ENCODE assay signal across 1 cellular context in the genomic region with DNA sequence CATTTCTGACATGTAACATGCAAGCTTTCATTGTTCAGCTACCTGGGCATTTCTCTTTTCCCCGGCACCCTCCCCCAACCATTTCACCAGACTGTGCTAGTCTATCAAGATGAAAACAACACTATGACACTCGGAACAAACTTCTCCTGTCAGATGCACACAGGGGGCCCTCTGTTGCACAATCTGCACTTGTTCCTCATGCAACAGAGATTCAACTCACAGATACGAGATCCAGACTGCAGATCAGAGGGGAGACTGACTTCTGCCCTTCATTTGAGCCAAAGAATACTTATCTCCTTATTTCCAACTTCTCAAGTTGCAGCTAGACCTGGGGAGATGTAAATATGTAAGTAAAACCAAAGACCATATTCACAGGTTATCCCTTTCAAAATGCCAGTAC.
TF ChIP-seq lines count a peak whose summit lies in the region.

No MANE protein-coding gene starts in this region.

TF ChIP-seq in HepG2, 621 proteins besides CTCF, POLR2A, EP300 and RAD21 (continued from another document and continues in another):
- TF ChIP-seq MBNL3 (CRISPR knock-in tag; conservative IDR thresholded peaks at IDR 0.05): no peak
- TF ChIP-seq ZSCAN20 (CRISPR knock-in tag; IDR thresholded peaks at IDR 0.05; ENCODE audit: borderline replicate concordance): no peak
- TF ChIP-seq, protein P1, sequence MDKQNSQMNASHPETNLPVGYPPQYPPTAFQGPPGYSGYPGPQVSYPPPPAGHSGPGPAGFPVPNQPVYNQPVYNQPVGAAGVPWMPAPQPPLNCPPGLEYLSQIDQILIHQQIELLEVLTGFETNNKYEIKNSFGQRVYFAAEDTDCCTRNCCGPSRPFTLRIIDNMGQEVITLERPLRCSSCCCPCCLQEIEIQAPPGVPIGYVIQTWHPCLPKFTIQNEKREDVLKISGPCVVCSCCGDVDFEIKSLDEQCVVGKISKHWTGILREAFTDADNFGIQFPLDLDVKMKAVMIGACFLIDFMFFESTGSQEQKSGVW (CRISPR knock-in tag; IDR thresholded peaks at IDR 0.05; ENCODE audit: borderline replicate concordance): no peak
- no peak for TF ChIP-seq NCOA5 (CRISPR knock-in tag; IDR thresholded peaks at IDR 0.05)
- TF ChIP-seq, protein P2, sequence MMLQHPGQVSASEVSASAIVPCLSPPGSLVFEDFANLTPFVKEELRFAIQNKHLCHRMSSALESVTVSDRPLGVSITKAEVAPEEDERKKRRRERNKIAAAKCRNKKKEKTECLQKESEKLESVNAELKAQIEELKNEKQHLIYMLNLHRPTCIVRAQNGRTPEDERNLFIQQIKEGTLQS (CRISPR knock-in tag; IDR thresholded peaks at IDR 0.05): no peak
- TF ChIP-seq, protein P3, sequence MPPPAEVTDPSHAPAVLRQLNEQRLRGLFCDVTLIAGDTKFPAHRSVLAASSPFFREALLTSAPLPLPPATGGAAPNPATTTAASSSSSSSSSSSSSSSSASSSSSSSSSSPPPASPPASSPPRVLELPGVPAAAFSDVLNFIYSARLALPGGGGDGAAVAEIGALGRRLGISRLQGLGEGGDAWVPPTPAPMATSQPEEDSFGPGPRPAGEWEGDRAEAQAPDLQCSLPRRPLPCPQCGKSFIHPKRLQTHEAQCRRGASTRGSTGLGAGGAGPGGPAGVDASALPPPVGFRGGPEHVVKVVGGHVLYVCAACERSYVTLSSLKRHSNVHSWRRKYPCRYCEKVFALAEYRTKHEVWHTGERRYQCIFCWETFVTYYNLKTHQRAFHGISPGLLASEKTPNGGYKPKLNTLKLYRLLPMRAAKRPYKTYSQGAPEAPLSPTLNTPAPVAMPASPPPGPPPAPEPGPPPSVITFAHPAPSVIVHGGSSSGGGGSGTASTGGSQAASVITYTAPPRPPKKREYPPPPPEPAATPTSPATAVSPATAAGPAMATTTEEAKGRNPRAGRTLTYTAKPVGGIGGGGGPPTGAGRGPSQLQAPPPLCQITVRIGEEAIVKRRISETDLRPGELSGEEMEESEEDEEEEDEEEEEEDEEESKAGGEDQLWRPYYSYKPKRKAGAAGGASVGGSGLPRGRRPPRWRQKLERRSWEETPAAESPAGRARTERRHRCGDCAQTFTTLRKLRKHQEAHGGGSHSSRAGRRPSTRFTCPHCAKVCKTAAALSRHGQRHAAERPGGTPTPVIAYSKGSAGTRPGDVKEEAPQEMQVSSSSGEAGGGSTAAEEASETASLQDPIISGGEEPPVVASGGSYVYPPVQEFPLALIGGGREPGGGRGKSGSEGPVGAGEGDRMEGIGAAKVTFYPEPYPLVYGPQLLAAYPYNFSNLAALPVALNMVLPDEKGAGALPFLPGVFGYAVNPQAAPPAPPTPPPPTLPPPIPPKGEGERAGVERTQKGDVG (CRISPR knock-in tag; IDR thresholded peaks at IDR 0.05; ENCODE audit: borderline replicate concordance): no peak
- no peak for TF ChIP-seq HOXD1 (CRISPR knock-in tag; IDR thresholded peaks at IDR 0.05)
- TF ChIP-seq, protein P4, sequence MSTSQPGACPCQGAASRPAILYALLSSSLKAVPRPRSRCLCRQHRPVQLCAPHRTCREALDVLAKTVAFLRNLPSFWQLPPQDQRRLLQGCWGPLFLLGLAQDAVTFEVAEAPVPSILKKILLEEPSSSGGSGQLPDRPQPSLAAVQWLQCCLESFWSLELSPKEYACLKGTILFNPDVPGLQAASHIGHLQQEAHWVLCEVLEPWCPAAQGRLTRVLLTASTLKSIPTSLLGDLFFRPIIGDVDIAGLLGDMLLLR (CRISPR knock-in tag; IDR thresholded peaks at IDR 0.05): no peak
- TF ChIP-seq, protein P5, sequence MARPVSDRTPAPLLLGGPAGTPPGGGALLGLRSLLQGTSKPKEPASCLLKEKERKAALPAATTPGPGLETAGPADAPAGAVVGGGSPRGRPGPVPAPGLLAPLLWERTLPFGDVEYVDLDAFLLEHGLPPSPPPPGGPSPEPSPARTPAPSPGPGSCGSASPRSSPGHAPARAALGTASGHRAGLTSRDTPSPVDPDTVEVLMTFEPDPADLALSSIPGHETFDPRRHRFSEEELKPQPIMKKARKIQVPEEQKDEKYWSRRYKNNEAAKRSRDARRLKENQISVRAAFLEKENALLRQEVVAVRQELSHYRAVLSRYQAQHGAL (CRISPR knock-in tag; IDR thresholded peaks at IDR 0.05; ENCODE audit: not compliant biosample characterization): no peak
- peak; percentile 88 for TF ChIP-seq NCOA2 (CRISPR knock-in tag; IDR thresholded peaks at IDR 0.05)
- peak; percentile 76; the same call in 1 of the 2 replicates for TF ChIP-seq ZNF614 (CRISPR knock-in tag; IDR thresholded peaks at IDR 0.05; ENCODE audit: borderline replicate concordance)
- TF ChIP-seq SOX13 (IDR thresholded peaks at IDR 0.05): peak; percentile 59; the same call in 1 of the 2 replicates
- peak in 1 of 2 experiments; percentile 90; a peak in 2 of 4 replicates for TF ChIP-seq SOX13 (CRISPR knock-in tag; conservative IDR thresholded peaks at IDR 0.05 in 1 of 2, IDR thresholded peaks at IDR 0.05 in 1 of 2)
- TF ChIP-seq ZIK1 (CRISPR knock-in tag; IDR thresholded peaks at IDR 0.05; ENCODE audit: borderline replicate concordance, low read depth): no peak
- TF ChIP-seq, protein P6, sequence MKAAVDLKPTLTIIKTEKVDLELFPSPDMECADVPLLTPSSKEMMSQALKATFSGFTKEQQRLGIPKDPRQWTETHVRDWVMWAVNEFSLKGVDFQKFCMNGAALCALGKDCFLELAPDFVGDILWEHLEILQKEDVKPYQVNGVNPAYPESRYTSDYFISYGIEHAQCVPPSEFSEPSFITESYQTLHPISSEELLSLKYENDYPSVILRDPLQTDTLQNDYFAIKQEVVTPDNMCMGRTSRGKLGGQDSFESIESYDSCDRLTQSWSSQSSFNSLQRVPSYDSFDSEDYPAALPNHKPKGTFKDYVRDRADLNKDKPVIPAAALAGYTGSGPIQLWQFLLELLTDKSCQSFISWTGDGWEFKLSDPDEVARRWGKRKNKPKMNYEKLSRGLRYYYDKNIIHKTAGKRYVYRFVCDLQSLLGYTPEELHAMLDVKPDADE (CRISPR knock-in tag; IDR thresholded peaks at IDR 0.05): no peak
- peak; percentile 97 for TF ChIP-seq CEBPG (CRISPR knock-in tag; IDR thresholded peaks at IDR 0.05)
- TF ChIP-seq ZNF530 (CRISPR knock-in tag; IDR thresholded peaks at IDR 0.05; ENCODE audit: low read depth): no peak
- no peak for TF ChIP-seq ZNF382 (CRISPR knock-in tag; IDR thresholded peaks at IDR 0.05; ENCODE audit: borderline replicate concordance)
- no peak for TF ChIP-seq ZNF30 (CRISPR knock-in tag; IDR thresholded peaks at IDR 0.05)
- TF ChIP-seq BRCA1 (CRISPR knock-in tag; IDR thresholded peaks at IDR 0.05): no peak
- TF ChIP-seq ESRRA (CRISPR knock-in tag; IDR thresholded peaks at IDR 0.05; ENCODE audit: low read depth): no peak
- TF ChIP-seq SAFB2 (CRISPR knock-in tag; IDR thresholded peaks at IDR 0.05; ENCODE audit: borderline replicate concordance, low read depth): no peak
- 0 out of 2 replicates have a peak, but pooled peaks have one; percentile 29 for TF ChIP-seq ZNF619 (CRISPR knock-in tag; IDR thresholded peaks at IDR 0.05)
- TF ChIP-seq DR1 (CRISPR knock-in tag; IDR thresholded peaks at IDR 0.05): no peak
- no peak for TF ChIP-seq SNAI1 (CRISPR knock-in tag; IDR thresholded peaks at IDR 0.05; ENCODE audit: borderline replicate concordance)
- no peak for TF ChIP-seq RFX1 (IDR thresholded peaks at IDR 0.05)
- TF ChIP-seq, protein P7, sequence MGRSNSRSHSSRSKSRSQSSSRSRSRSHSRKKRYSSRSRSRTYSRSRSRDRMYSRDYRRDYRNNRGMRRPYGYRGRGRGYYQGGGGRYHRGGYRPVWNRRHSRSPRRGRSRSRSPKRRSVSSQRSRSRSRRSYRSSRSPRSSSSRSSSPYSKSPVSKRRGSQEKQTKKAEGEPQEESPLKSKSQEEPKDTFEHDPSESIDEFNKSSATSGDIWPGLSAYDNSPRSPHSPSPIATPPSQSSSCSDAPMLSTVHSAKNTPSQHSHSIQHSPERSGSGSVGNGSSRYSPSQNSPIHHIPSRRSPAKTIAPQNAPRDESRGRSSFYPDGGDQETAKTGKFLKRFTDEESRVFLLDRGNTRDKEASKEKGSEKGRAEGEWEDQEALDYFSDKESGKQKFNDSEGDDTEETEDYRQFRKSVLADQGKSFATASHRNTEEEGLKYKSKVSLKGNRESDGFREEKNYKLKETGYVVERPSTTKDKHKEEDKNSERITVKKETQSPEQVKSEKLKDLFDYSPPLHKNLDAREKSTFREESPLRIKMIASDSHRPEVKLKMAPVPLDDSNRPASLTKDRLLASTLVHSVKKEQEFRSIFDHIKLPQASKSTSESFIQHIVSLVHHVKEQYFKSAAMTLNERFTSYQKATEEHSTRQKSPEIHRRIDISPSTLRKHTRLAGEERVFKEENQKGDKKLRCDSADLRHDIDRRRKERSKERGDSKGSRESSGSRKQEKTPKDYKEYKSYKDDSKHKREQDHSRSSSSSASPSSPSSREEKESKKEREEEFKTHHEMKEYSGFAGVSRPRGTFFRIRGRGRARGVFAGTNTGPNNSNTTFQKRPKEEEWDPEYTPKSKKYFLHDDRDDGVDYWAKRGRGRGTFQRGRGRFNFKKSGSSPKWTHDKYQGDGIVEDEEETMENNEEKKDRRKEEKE (IDR thresholded peaks at IDR 0.05): no peak
- no peak for TF ChIP-seq XRCC5 (optimal IDR thresholded peaks at IDR 0.05; ENCODE audit: low read length)
- peak; percentile 49; the same call in 1 of the 2 replicates for TF ChIP-seq FOXJ3 (CRISPR knock-in tag; IDR thresholded peaks at IDR 0.05; ENCODE audit: borderline replicate concordance)
- TF ChIP-seq, protein P8, sequence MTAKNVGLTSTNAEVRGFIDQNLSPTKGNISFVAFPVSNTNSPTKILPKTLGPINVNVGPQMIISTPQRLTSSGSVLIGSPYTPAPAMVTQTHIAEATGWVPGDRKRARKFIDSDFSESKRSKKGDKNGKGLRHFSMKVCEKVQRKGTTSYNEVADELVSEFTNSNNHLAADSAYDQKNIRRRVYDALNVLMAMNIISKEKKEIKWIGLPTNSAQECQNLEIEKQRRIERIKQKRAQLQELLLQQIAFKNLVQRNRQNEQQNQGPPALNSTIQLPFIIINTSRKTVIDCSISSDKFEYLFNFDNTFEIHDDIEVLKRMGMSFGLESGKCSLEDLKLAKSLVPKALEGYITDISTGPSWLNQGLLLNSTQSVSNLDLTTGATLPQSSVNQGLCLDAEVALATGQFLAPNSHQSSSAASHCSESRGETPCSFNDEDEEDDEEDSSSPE (CRISPR knock-in tag; IDR thresholded peaks at IDR 0.05): no peak
- TF ChIP-seq HNRNPL (IDR thresholded peaks at IDR 0.05; ENCODE audit: low read depth, low read length): no peak
- TF ChIP-seq NR2C2 (CRISPR knock-in tag; IDR thresholded peaks at IDR 0.05; ENCODE audit: borderline replicate concordance): 0 out of 2 replicates have a peak, but pooled peaks have one; percentile 38
- no peak for TF ChIP-seq TCF7L2 (IDR thresholded peaks at IDR 0.05; ENCODE audit: low read depth, low read length)
- TF ChIP-seq, protein P9, sequence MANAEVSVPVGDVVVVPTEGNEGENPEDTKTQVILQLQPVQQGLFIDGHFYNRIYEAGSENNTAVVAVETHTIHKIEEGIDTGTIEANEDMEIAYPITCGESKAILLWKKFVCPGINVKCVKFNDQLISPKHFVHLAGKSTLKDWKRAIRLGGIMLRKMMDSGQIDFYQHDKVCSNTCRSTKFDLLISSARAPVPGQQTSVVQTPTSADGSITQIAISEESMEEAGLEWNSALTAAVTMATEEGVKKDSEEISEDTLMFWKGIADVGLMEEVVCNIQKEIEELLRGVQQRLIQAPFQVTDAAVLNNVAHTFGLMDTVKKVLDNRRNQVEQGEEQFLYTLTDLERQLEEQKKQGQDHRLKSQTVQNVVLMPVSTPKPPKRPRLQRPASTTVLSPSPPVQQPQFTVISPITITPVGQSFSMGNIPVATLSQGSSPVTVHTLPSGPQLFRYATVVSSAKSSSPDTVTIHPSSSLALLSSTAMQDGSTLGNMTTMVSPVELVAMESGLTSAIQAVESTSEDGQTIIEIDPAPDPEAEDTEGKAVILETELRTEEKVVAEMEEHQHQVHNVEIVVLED (CRISPR knock-in tag; IDR thresholded peaks at IDR 0.05; ENCODE audit: borderline replicate concordance): peak; percentile 53; the same call in 1 of the 2 replicates
- no peak for TF ChIP-seq ZNF383 (CRISPR knock-in tag; IDR thresholded peaks at IDR 0.05; ENCODE audit: borderline replicate concordance)
- TF ChIP-seq ZNF468 (CRISPR knock-in tag; IDR thresholded peaks at IDR 0.05): no peak
- peak; percentile 87 for TF ChIP-seq ELF3 (CRISPR knock-in tag; IDR thresholded peaks at IDR 0.05)
- TF ChIP-seq ZNF883 (CRISPR knock-in tag; IDR thresholded peaks at IDR 0.05; ENCODE audit: not compliant biosample characterization): no peak
- TF ChIP-seq HNRNPLL (IDR thresholded peaks at IDR 0.05; ENCODE audit: low read depth, low read length, poor library complexity, severe bottlenecking): no peak
- TF ChIP-seq, protein P10, sequence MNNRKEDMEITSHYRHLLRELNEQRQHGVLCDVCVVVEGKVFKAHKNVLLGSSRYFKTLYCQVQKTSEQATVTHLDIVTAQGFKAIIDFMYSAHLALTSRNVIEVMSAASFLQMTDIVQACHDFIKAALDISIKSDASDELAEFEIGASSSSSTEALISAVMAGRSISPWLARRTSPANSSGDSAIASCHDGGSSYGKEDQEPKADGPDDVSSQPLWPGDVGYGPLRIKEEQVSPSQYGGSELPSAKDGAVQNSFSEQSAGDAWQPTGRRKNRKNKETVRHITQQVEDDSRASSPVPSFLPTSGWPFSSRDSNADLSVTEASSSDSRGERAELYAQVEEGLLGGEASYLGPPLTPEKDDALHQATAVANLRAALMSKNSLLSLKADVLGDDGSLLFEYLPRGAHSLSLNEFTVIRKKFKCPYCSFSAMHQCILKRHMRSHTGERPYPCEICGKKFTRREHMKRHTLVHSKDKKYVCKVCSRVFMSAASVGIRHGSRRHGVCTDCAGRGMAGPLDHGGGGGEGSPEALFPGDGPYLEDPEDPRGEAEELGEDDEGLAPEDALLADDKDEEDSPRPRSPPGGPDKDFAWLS (CRISPR knock-in tag; IDR thresholded peaks at IDR 0.05; ENCODE audit: borderline replicate concordance): no peak
- TF ChIP-seq ZNF549 (CRISPR knock-in tag; IDR thresholded peaks at IDR 0.05): no peak
- TF ChIP-seq ATAD3A (CRISPR knock-in tag; IDR thresholded peaks at IDR 0.05): no peak
- no peak for TF ChIP-seq ZNF260 (CRISPR knock-in tag; IDR thresholded peaks at IDR 0.05; ENCODE audit: borderline replicate concordance, low read depth)
- no peak for TF ChIP-seq ZNF101 (CRISPR knock-in tag; IDR thresholded peaks at IDR 0.05; ENCODE audit: borderline replicate concordance, low read depth)
- TF ChIP-seq, protein P11, sequence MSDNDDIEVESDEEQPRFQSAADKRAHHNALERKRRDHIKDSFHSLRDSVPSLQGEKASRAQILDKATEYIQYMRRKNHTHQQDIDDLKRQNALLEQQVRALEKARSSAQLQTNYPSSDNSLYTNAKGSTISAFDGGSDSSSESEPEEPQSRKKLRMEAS (IDR thresholded peaks at IDR 0.05): peak; percentile 70; the same call in 1 of the 2 replicates
- peak; percentile 79; the same call in 1 of the 2 replicates for TF ChIP-seq RXRB (CRISPR knock-in tag; IDR thresholded peaks at IDR 0.05; ENCODE audit: borderline replicate concordance)
- no peak for TF ChIP-seq CHD4 (IDR thresholded peaks at IDR 0.05; ENCODE audit: borderline replicate concordance, low read length)
- no peak for TF ChIP-seq ZNF326 (CRISPR knock-in tag; IDR thresholded peaks at IDR 0.05; ENCODE audit: borderline replicate concordance)
- TF ChIP-seq ZBTB3 (CRISPR knock-in tag; IDR thresholded peaks at IDR 0.05; ENCODE audit: borderline replicate concordance, low read depth): no peak
- TF ChIP-seq NFYB (CRISPR knock-in tag; IDR thresholded peaks at IDR 0.05): no peak
- peak; percentile 87; the same call in 1 of the 2 replicates for TF ChIP-seq ZNF331 (CRISPR knock-in tag; IDR thresholded peaks at IDR 0.05)
- TF ChIP-seq, protein P12, sequence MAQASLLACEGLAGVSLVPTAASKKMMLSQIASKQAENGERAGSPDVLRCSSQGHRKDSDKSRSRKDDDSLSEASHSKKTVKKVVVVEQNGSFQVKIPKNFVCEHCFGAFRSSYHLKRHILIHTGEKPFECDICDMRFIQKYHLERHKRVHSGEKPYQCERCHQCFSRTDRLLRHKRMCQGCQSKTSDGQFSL (CRISPR knock-in tag; IDR thresholded peaks at IDR 0.05): no peak
- no peak for TF ChIP-seq MATR3 (CRISPR knock-in tag; IDR thresholded peaks at IDR 0.05)
